In the genomic region with DNA sequence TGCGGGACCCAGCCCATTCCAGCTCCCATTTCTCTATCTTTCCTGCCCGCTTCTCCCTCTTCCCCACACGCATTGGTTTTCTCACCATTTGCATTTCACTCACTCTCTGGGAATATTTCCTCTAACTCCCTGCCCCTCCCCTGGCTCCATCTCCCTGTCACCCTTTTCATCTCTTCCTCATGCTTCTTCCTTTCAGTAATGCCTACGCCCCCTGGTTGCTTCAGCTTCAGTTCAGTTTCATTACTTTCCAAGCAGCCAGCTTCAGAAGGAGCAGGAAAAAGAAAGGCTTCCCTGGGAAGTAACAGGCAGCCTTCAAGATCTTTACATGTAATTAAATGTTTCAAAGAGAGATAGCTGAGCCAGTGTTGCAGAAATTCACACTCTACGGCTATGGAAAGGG, we compare ENCODE assay signal across 14 cellular contexts.
DNase-seq lines count a peak whose midpoint lies in the region; ATAC-seq and TF ChIP-seq lines count a peak whose summit lies in the region.
"Had no signal": no experiment of that assay in that cellular context is flagged by ENCODE, and none has a peak within 500 bp of the region (broad histone marks: within the 10 kb centered on the region; RNA-seq: fewer than 3 reads in every experiment).

No MANE protein-coding gene starts in this region.

- intact Hi-C loops in CD4-positive, alpha-beta memory T cell (cut with micrococcal nuclease), result no loop called here

- no peaks in the 10 kb centered on the region for H4K20me1 ChIP-seq in hepatocyte (ENCODE audit: insufficient read depth, poor library complexity, severe bottlenecking)

- peak overlapping the region in 7 of 8 donors; percentile 40 to 76 (median 63) for H3K4me3 Mint-ChIP-seq in CD4-positive, alpha-beta memory T cell
- peak overlapping the region; percentile 34 for H3K4me3 Mint-ChIP-seq in activated naive CD8-positive, alpha-beta T cell treated with anti-CD3 and anti-CD28 coated beads, Interleukin-2, amount 50 U/mL, for 24 hours
- peak overlapping the region; percentile 33 for H3K4me3 Mint-ChIP-seq in natural killer cell treated with Interleukin-12 subunit alpha and Interleukin-12 subunit beta and Interleukin-15 and Interleukin-18, amount 100 ng/mL, for 72 hours

- peak overlapping the region; percentile 73; the same call in 1 of the 2 replicates for H3K9ac ChIP-seq in ES-I3 (ENCODE audit: low read depth, low read length)

- 50% methylated on average over 5 of the region's 5 CpGs for WGBS in hepatocyte (ENCODE audit: low lambda C conversion rate, missing lambda C conversion rate)

- H3K27ac ChIP-seq in CD4-positive, alpha-beta memory T cell (ENCODE audit: low read depth, low read length), result no peak overlapping the region
- H3K27ac ChIP-seq in hepatocyte, result no peak overlapping the region
- H3K27ac ChIP-seq: gastroesophageal sphincter, Peyer's patch, thyroid gland had no signal

- no peak for ATAC-seq in activated naive CD8-positive, alpha-beta T cell treated with anti-CD3 and anti-CD28 coated beads, Interleukin-2, amount 50 U/mL, for 24 hours
- ATAC-seq in natural killer cell treated with Interleukin-12 subunit alpha and Interleukin-12 subunit beta and Interleukin-15 and Interleukin-18, amount 100 ng/mL, for 72 hours, result no peak
- no peak for ATAC-seq in GM18858 (IDR thresholded peaks at IDR 0.05; ENCODE audit: unreplicated experiment)
- ATAC-seq: gastroesophageal sphincter, sciatic nerve had no signal

- TF ChIP-seq CTCF in hepatocyte (IDR thresholded peaks at IDR 0.05; ENCODE audit: poor library complexity), result no peak

- H3K79me2 ChIP-seq in hepatocyte, result no peaks in the 10 kb centered on the region

- no peaks in the 10 kb centered on the region for H3K9me3 ChIP-seq in CD4-positive, alpha-beta memory T cell (ENCODE audit: control insufficient read depth in 1 of 2, low read length in 2 of 2)
- H3K9me3 ChIP-seq in ES-I3 (ENCODE audit: control insufficient read depth, insufficient read depth, low read length) (no peaks in the 10 kb centered on the region), hepatocyte (ENCODE audit: low read depth) (no peaks in the 10 kb centered on the region)
- H3K9me3 ChIP-seq: gastroesophageal sphincter, Peyer's patch, thyroid gland had no signal

- POLR2A ChIA-PET in CD4-positive, alpha-beta memory T cell (lab: Charles Lee; ENCODE audit: partially characterized antibody), result no interaction called here

- H3K36me3 ChIP-seq in CD4-positive, alpha-beta memory T cell (ENCODE audit: insufficient read depth, low read length), result no peaks in the 10 kb centered on the region
- H3K36me3 ChIP-seq in ES-I3 (ENCODE audit: insufficient read depth, low read length) (no peaks in the 10 kb centered on the region), hepatocyte (replicated peaks; ENCODE audit: insufficient read depth, low read depth) (no peaks in the 10 kb centered on the region)
- H3K36me3 ChIP-seq: gastroesophageal sphincter, Peyer's patch, thyroid gland had no signal

- H3K27ac Mint-ChIP-seq in CD4-positive, alpha-beta memory T cell, result no peak overlapping the region
- no peak overlapping the region for H3K27ac Mint-ChIP-seq in activated naive CD8-positive, alpha-beta T cell treated with anti-CD3 and anti-CD28 coated beads, Interleukin-2, amount 50 U/mL, for 24 hours
- H3K27ac Mint-ChIP-seq in natural killer cell treated with Interleukin-12 subunit alpha and Interleukin-12 subunit beta and Interleukin-15 and Interleukin-18, amount 100 ng/mL, for 72 hours, result no peak overlapping the region
- H3K27ac Mint-ChIP-seq: CD14-positive monocyte had no signal

- H3K4me2 ChIP-seq in hepatocyte, result no peak overlapping the region

- CTCF ChIA-PET in CD4-positive, alpha-beta memory T cell (lab: Charles Lee; ENCODE audit: partially characterized antibody), result no interaction called here

- H3K27me3 ChIP-seq in CD4-positive, alpha-beta memory T cell (ENCODE audit: insufficient read depth, low read length), result peaks cover 6% of the 10 kb centered on the region
- peaks cover 37% of the 10 kb centered on the region for H3K27me3 ChIP-seq in hepatocyte
- H3K27me3 ChIP-seq: Peyer's patch, thyroid gland had no signal

- peaks cover 6 to 18% (median 9%) of the 10 kb centered on the region in 4 donors for H3K4me1 Mint-ChIP-seq in CD4-positive, alpha-beta memory T cell
- H3K4me1 Mint-ChIP-seq in activated naive CD8-positive, alpha-beta T cell treated with anti-CD3 and anti-CD28 coated beads, Interleukin-2, amount 50 U/mL, for 24 hours, result peaks cover 3% of the 10 kb centered on the region
- peaks cover 8 to 10% of the 10 kb centered on the region in 2 donors for H3K4me1 Mint-ChIP-seq in natural killer cell treated with Interleukin-12 subunit alpha and Interleukin-12 subunit beta and Interleukin-15 and Interleukin-18, amount 100 ng/mL, for 72 hours (ENCODE audit: low read depth in 2 of 2)

- H3K4me3 ChIP-seq in CD4-positive, alpha-beta memory T cell (ENCODE audit: low read length in 2 of 2), result no peak overlapping the region
- no peak overlapping the region for H3K4me3 ChIP-seq in hepatocyte
- H3K4me3 ChIP-seq: lung, thyroid gland had no signal

- no peaks in the 10 kb centered on the region for H3K9me2 ChIP-seq in hepatocyte (replicated peaks; ENCODE audit: insufficient read depth)

- no peak overlapping the region for H2AFZ ChIP-seq in hepatocyte

- H3K9me3 Mint-ChIP-seq in CD4-positive, alpha-beta memory T cell, result no peaks in the 10 kb centered on the region
- H3K9me3 Mint-ChIP-seq in activated naive CD8-positive, alpha-beta T cell treated with anti-CD3 and anti-CD28 coated beads, Interleukin-2, amount 50 U/mL, for 24 hours, result no peaks in the 10 kb centered on the region
- H3K9me3 Mint-ChIP-seq in natural killer cell treated with Interleukin-12 subunit alpha and Interleukin-12 subunit beta and Interleukin-15 and Interleukin-18, amount 100 ng/mL, for 72 hours, result no peaks in the 10 kb centered on the region

- no peak for DNase-seq in CD4-positive, alpha-beta memory T cell
- DNase-seq in activated naive CD8-positive, alpha-beta T cell treated with anti-CD3 and anti-CD28 coated beads, Interleukin-2, amount 50 U/mL, for 24 hours, result no peak
- no peak for DNase-seq in natural killer cell treated with Interleukin-12 subunit alpha and Interleukin-12 subunit beta and Interleukin-15 and Interleukin-18, amount 100 ng/mL, for 72 hours (ENCODE audit: low spot score)
- no peak for DNase-seq in hepatocyte (ENCODE audit: low spot score)
- no peak for DNase-seq in AML-193 (lab: John Stamatoyannopoulos, UW)
- DNase-seq: NCI-H2029 treated with DMSO at 0.1 percent for 48 hours, thyroid gland had no signal

- H3K4me1 ChIP-seq in CD4-positive, alpha-beta memory T cell (ENCODE audit: insufficient read depth, low read length), result peaks cover 6% of the 10 kb centered on the region
- H3K4me1 ChIP-seq in ES-I3 (ENCODE audit: insufficient read depth, low read length) (peaks cover 29% of the 10 kb centered on the region), hepatocyte (ENCODE audit: insufficient read depth) (no peaks in the 10 kb centered on the region)

- H3K27me3 Mint-ChIP-seq in CD4-positive, alpha-beta memory T cell, result peaks cover 29 to 31% of the 10 kb centered on the region in 2 donors
- peaks cover 31% of the 10 kb centered on the region for H3K27me3 Mint-ChIP-seq in activated naive CD8-positive, alpha-beta T cell treated with anti-CD3 and anti-CD28 coated beads, Interleukin-2, amount 50 U/mL, for 24 hours
- H3K27me3 Mint-ChIP-seq in natural killer cell treated with Interleukin-12 subunit alpha and Interleukin-12 subunit beta and Interleukin-15 and Interleukin-18, amount 100 ng/mL, for 72 hours, result peaks cover 21 to 28% of the 10 kb centered on the region in 2 donors

- no peaks in the 10 kb centered on the region for H3K36me3 Mint-ChIP-seq in CD4-positive, alpha-beta memory T cell
- H3K36me3 Mint-ChIP-seq in activated naive CD8-positive, alpha-beta T cell treated with anti-CD3 and anti-CD28 coated beads, Interleukin-2, amount 50 U/mL, for 24 hours (ENCODE audit: low read depth), result no peaks in the 10 kb centered on the region
- H3K36me3 Mint-ChIP-seq in natural killer cell treated with Interleukin-12 subunit alpha and Interleukin-12 subunit beta and Interleukin-15 and Interleukin-18, amount 100 ng/mL, for 72 hours, result no peaks in the 10 kb centered on the region
- H3K36me3 Mint-ChIP-seq: CD14-positive monocyte had no signal
